Comparison of ENCODE assay signal across 15 cellular contexts in genomic region chr3:125322166-125322565, GRCh38. TPM values are rescaled to one million over a fixed set of nuclear protein-coding genes. Genes with fewer than 3 reads are reported as not detected.
DNase-seq lines count a peak whose midpoint lies in the region; ATAC-seq and TF ChIP-seq lines count a peak whose summit lies in the region.
"Had no signal": no experiment of that assay in that cellular context is flagged by ENCODE, and none has a peak within 500 bp of the region (broad histone marks: within the 10 kb centered on the region; RNA-seq: fewer than 3 reads in every experiment).

No MANE protein-coding gene starts in this region.

- H3K27ac Mint-ChIP-seq in activated CD4-positive, alpha-beta T cell treated with anti-CD3 and anti-CD28 coated beads, Interleukin-2, amount 10 ng/mL, durations not matched to agents 7 days and 5 days, result no peak overlapping the region
- H3K27ac Mint-ChIP-seq: CD4-positive, CD25-positive, alpha-beta regulatory T cell; progenitor cell of endocrine pancreas had no signal

- in situ Hi-C loops in Caki2 (cut with HindIII; ENCODE audit: low pct_unique_long_range_greater_than_20kb, low sequenced_read_pairs), result no loop called here

- no peak overlapping the region for H3K4me2 ChIP-seq in osteoblast (ENCODE audit: insufficient read depth, low read length)

- ATAC-seq in gastroesophageal sphincter (peak; percentile 55), mucosa of descending colon (no peak), GM21390 (IDR thresholded peaks at IDR 0.05; ENCODE audit: unreplicated experiment) (no peak)
- ATAC-seq: stimulated activated naive CD8-positive, alpha-beta T cell treated with anti-CD3 and anti-CD28 coated beads, Interleukin-15, Interleukin-2, amounts not matched to agents 100 U/mL and 50 U/mL, for 24 hours had no signal

- H3K9me3 Mint-ChIP-seq in activated CD4-positive, alpha-beta T cell treated with anti-CD3 and anti-CD28 coated beads, Interleukin-2, amount 10 ng/mL, durations not matched to agents 7 days and 5 days, result peaks cover 12% of the 10 kb centered on the region

- TF ChIP-seq CTCF in WERI-Rb-1 (IDR thresholded peaks at IDR 0.05; ENCODE audit: low read depth, low read length), result no peak
- TF ChIP-seq CTCF in gastroesophageal sphincter (IDR thresholded peaks at IDR 0.05), result no peak
- TF ChIP-seq CTCF in mucosa of descending colon (IDR thresholded peaks at IDR 0.05), result no peak
- no peak for TF ChIP-seq CTCF in osteoblast (IDR thresholded peaks at IDR 0.05; ENCODE audit: extremely low read depth, low read depth, low read length)

- H4K20me1 ChIP-seq in osteoblast (ENCODE audit: insufficient read depth, low read length), result no peaks in the 10 kb centered on the region

- TF ChIP-seq POLR2A in gastroesophageal sphincter (IDR thresholded peaks at IDR 0.05), result no peak

- no peaks in the 10 kb centered on the region for H3K9me3 ChIP-seq in WERI-Rb-1 (ENCODE audit: severe bottlenecking)
- no peaks in the 10 kb centered on the region for H3K9me3 ChIP-seq in gastroesophageal sphincter
- no peaks in the 10 kb centered on the region for H3K9me3 ChIP-seq in mucosa of descending colon
- H3K9me3 ChIP-seq in osteoblast (ENCODE audit: low read depth, low read length), result no peaks in the 10 kb centered on the region

- H3K4me3 Mint-ChIP-seq in activated CD4-positive, alpha-beta T cell treated with anti-CD3 and anti-CD28 coated beads, Interleukin-2, amount 10 ng/mL, durations not matched to agents 7 days and 5 days, result no peak overlapping the region
- H3K4me3 Mint-ChIP-seq: CD4-positive, CD25-positive, alpha-beta regulatory T cell had no signal

- CTCF ChIA-PET in activated CD4-positive, alpha-beta T cell treated with anti-CD3 and anti-CD28 coated beads, Interleukin-2, amount 10 ng/mL, durations not matched to agents 7 days and 5 days (lab: Charles Lee), result no interaction called here

- H3K27ac ChIP-seq in WERI-Rb-1 (no peak overlapping the region), gastroesophageal sphincter (no peak overlapping the region), osteoblast (ENCODE audit: low read depth, low read length) (no peak overlapping the region)

- no peak overlapping the region for H2AFZ ChIP-seq in osteoblast (ENCODE audit: low read length)

- H3K79me2 ChIP-seq in osteoblast (ENCODE audit: insufficient read depth, low read length), result peaks cover 41% of the 10 kb centered on the region

- WGBS in gastroesophageal sphincter (ENCODE audit: low coverage in 1 of 2), 2 donors, result 24 to 61% methylated on average over 3 to 6 of the region's 6 CpGs

- H3K27me3 ChIP-seq in WERI-Rb-1 (ENCODE audit: insufficient read depth, low read depth, severe bottlenecking) (no peaks in the 10 kb centered on the region), gastroesophageal sphincter (no peaks in the 10 kb centered on the region), osteoblast (ENCODE audit: insufficient read depth, low read length) (no peaks in the 10 kb centered on the region)

- H3K36me3 Mint-ChIP-seq in activated CD4-positive, alpha-beta T cell treated with anti-CD3 and anti-CD28 coated beads, Interleukin-2, amount 10 ng/mL, durations not matched to agents 7 days and 5 days (ENCODE audit: low read depth), result peaks cover 43% of the 10 kb centered on the region

- TF ChIP-seq EP300 in gastroesophageal sphincter (IDR thresholded peaks at IDR 0.05), result no peak

- H3K4me3 ChIP-seq in WERI-Rb-1 (ENCODE audit: low read depth, low read length) (no peak overlapping the region), gastroesophageal sphincter (no peak overlapping the region), mucosa of descending colon (no peak overlapping the region), osteoblast (ENCODE audit: insufficient read depth, low read length) (no peak overlapping the region)

- intact Hi-C loops in mucosa of descending colon (cut with DNase I, micrococcal nuclease), result loop anchor here in 1 of 2 donors (5.0 kb wide), 1 partner anchor 170 kb away; no protein-coding TSS in a partner anchor

- H3K36me3 ChIP-seq in WERI-Rb-1, result peaks cover 8% of the 10 kb centered on the region
- H3K36me3 ChIP-seq in gastroesophageal sphincter, result peaks cover 0 to 15% of the 10 kb centered on the region in 2 donors
- H3K36me3 ChIP-seq in mucosa of descending colon (ENCODE audit: low read depth), result no peaks in the 10 kb centered on the region
- peaks cover 8% of the 10 kb centered on the region for H3K36me3 ChIP-seq in osteoblast (ENCODE audit: insufficient read depth, low read length)

- no peaks in the 10 kb centered on the region for H3K27me3 Mint-ChIP-seq in activated CD4-positive, alpha-beta T cell treated with anti-CD3 and anti-CD28 coated beads, Interleukin-2, amount 10 ng/mL, durations not matched to agents 7 days and 5 days
- H3K27me3 Mint-ChIP-seq: CD4-positive, CD25-positive, alpha-beta regulatory T cell; progenitor cell of endocrine pancreas had no signal

- no peaks in the 10 kb centered on the region for H3K4me1 Mint-ChIP-seq in activated CD4-positive, alpha-beta T cell treated with anti-CD3 and anti-CD28 coated beads, Interleukin-2, amount 10 ng/mL, durations not matched to agents 7 days and 5 days

- POLR2A ChIA-PET in activated CD4-positive, alpha-beta T cell treated with anti-CD3 and anti-CD28 coated beads, Interleukin-2, amount 10 ng/mL, durations not matched to agents 7 days and 5 days (lab: Charles Lee), result no interaction called here

- H3K4me1 ChIP-seq in gastroesophageal sphincter, result peaks cover 0 to 10% (median 0%) of the 10 kb centered on the region in 3 donors
- H3K4me1 ChIP-seq in mucosa of descending colon (ENCODE audit: low read depth), result no peaks in the 10 kb centered on the region
- peaks cover 4% of the 10 kb centered on the region for H3K4me1 ChIP-seq in osteoblast (ENCODE audit: insufficient read depth, low read length)

- peak; percentile 35 for DNase-seq in Caki2 (ENCODE audit: low read depth)
- peak; percentile 96 for DNase-seq in M059J (ENCODE audit: low read depth)
- DNase-seq in WERI-Rb-1, result peak; percentile 13
- DNase-seq in mucosa of descending colon, result no peak
- DNase-seq in osteoblast (ENCODE audit: insufficient read length, low spot score, missing footprints), result no peak
- no peak for DNase-seq in activated CD4-positive, alpha-beta T cell treated with anti-CD3 and anti-CD28 coated beads, Interleukin-2, amount 10 ng/mL, durations not matched to agents 7 days and 5 days
- DNase-seq: CD4-positive, CD25-positive, alpha-beta regulatory T cell; GOT3; midbrain; NCI-H2029; stimulated activated CD4-positive, alpha-beta T cell treated with anti-CD3 and anti-CD28 coated beads, Interleukin-2, amount 100 ng/mL, for 48 hours; stimulated activated naive CD8-positive, alpha-beta T cell treated with anti-CD3 and anti-CD28 coated beads, Interleukin-15, Interleukin-2, amounts not matched to agents 100 U/mL and 50 U/mL, for 24 hours had no signal

RNA-seq across cellular contexts. Expression of gene ZNF148, which starts 53.0 kb away (rescaled TPM):
- total RNA-seq in Caki2 (2014; rRNA removed; shearing (Covaris generic); ENCODE audit: low replicate concordance), result 15.2 and 21.3 TPM in 2 replicates
- total RNA-seq in M059J (2014; rRNA removed; shearing (Covaris generic)), result 24.5 and 36.8 TPM in 2 replicates
- total RNA-seq in gastroesophageal sphincter (10 to 100 TPM; 32.4 to 50.7 (median 39.4) TPM), mucosa of descending colon (10 to 100 TPM; 39.8 to 79.5 (median 42.6) TPM), osteoblast (35.9 and 38.4 TPM in 2 replicates)
- total RNA-seq in activated CD4-positive, alpha-beta T cell treated with anti-CD3 and anti-CD28 coated beads, Interleukin-2, amount 10 ng/mL, durations not matched to agents 7 days and 5 days, result 10 to 100 TPM; 39.3 to 46.1 TPM

Comparison
In these comparisons a context has a peak if more than half of its experiments do, and no peak if none do; other contexts are left out.
1. DNase-seq: peak in Caki2 (single experiment), M059J (single experiment) and WERI-Rb-1 (single experiment); none in mucosa of descending colon (0 of 3), osteoblast (single experiment) and activated CD4-positive, alpha-beta T cell treated with anti-CD3 and anti-CD28 coated beads, Interleukin-2, amount 10 ng/mL, durations not matched to agents 7 days and 5 days (single experiment).